In the genomic region with DNA sequence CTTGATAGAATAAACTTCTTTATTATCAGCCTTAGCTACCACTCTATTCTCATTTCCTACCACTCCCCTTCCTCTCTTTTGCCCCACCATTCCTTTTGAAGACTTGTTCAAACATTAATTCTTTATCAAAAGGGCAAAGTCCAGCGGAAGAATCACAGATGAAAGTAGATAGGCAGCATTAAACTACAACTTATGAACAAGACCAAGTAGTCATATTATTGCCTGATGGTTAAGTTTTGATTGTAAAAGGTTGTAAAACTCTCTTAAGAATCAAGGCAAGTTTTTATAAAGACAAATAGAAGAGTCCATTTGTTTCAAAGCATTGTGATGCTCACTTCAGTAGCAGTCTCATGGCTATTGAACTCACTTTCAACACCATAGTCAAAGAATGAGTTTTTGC, we compare ENCODE assay signal across 30 cellular contexts. TPM values are rescaled to one million over a fixed set of nuclear protein-coding genes. Genes with fewer than 3 reads are reported as not detected.
A peak's percentile ranks its signal among the peaks of the same experiment; 100 is the strongest.
DNase-seq lines count a peak whose midpoint lies in the region; ATAC-seq, FAIRE-seq and TF ChIP-seq lines count a peak whose summit lies in the region.
"Had no signal": no experiment of that assay in that cellular context is flagged by ENCODE, and none has a peak within 500 bp of the region (broad histone marks: within the 10 kb centered on the region; RNA-seq: fewer than 3 reads in every experiment).

No MANE protein-coding gene starts in this region.

- H3K4me1 Mint-ChIP-seq in Calu3 (ENCODE audit: low read depth, unreplicated experiment): peaks cover 61% of the 10 kb centered on the region
- H3K4me1 Mint-ChIP-seq: CD4-positive, alpha-beta memory T cell had no signal

- no peaks in the 10 kb centered on the region for H3K36me3 Mint-ChIP-seq in Calu3 (ENCODE audit: insufficient read depth, unreplicated experiment)
- H3K36me3 Mint-ChIP-seq: CD4-positive, alpha-beta memory T cell had no signal

- H3K4me3 ChIP-seq in HepG2 (replicated peaks in 1 of 3; ENCODE audit: insufficient read depth in 1 of 3, low read depth in 2 of 3, low read length in 3 of 3): no peak overlapping the region
- H3K4me3 ChIP-seq in small intestine (ENCODE audit: low read depth in 1 of 2, low read length in 2 of 2): no peak overlapping the region
- H3K4me3 ChIP-seq in SK-N-SH (ENCODE audit: low read depth in 2 of 2, low read length in 1 of 2): no peak overlapping the region
- H3K4me3 ChIP-seq: GM12878, MG63, SJSA1 had no signal

- TF ChIP-seq POLR2A in HepG2 (IDR thresholded peaks at IDR 0.05; ENCODE audit: insufficient read depth in 1 of 2, low read depth in 2 of 2, low read length in 2 of 2): no peak

- H3K27ac ChIP-seq in HepG2 (ENCODE audit: extremely low read length, insufficient read depth, low read length): peak overlapping the region; percentile 75
- no peak overlapping the region for H3K27ac ChIP-seq in small intestine (ENCODE audit: low read depth in 1 of 2, low read length in 1 of 2)
- no peak overlapping the region for H3K27ac ChIP-seq in SK-N-SH (ENCODE audit: low read depth in 2 of 2, low read length in 1 of 2)
- H3K27ac ChIP-seq: HL-60, SJSA1 had no signal

- H3K9ac ChIP-seq in HepG2 (ENCODE audit: insufficient read depth, low read depth, low read length): no peak overlapping the region; the same call in 1 of the 2 replicates
- no peak overlapping the region for H3K9ac ChIP-seq in SK-N-SH

- H3K9me2 ChIP-seq in SK-N-SH: no peaks in the 10 kb centered on the region

- BruUV-seq in Calu3 (replicated peaks; lab: Mats Ljungman, UMichigan) (no TSS peak), HepG2 (replicated peaks; lab: Mats Ljungman, UMichigan) (no TSS peak)

- no peak for TF ChIP-seq RAD21 in HepG2 (CRISPR knock-in tag; IDR thresholded peaks at IDR 0.05)
- TF ChIP-seq RAD21 in SK-N-SH (IDR thresholded peaks at IDR 0.05; ENCODE audit: low read length): no peak

- peaks cover 2% of the 10 kb centered on the region for H3K9me3 Mint-ChIP-seq in Calu3 (ENCODE audit: low read depth, unreplicated experiment)
- H3K9me3 Mint-ChIP-seq: CD4-positive, alpha-beta memory T cell had no signal

- in situ Hi-C loops in HepG2 (cut with HindIII; ENCODE audit: extremely low pct_ligation_motif_present, low pct_unique_long_range_greater_than_20kb): no loop called here

- H3K27ac Mint-ChIP-seq in Calu3 (ENCODE audit: unreplicated experiment): peak overlapping the region; percentile 70

- H3K4me1 ChIP-seq in HepG2 (ENCODE audit: insufficient read depth, low read length): peaks cover 59% of the 10 kb centered on the region
- H3K4me1 ChIP-seq in small intestine (ENCODE audit: control insufficient read depth in 2 of 2, insufficient read depth in 1 of 2, low read depth in 1 of 2, low read length in 1 of 2): peaks cover 0 to 4% of the 10 kb centered on the region in 2 donors
- H3K4me1 ChIP-seq in SK-N-SH (ENCODE audit: control insufficient read depth in 1 of 2, insufficient read depth in 2 of 2, low read depth in 1 of 2, low read length in 1 of 2): peaks cover 0 to 2% of the 10 kb centered on the region in 2 experiments; a peak in 2 of 4 replicates
- H3K4me1 ChIP-seq: SJSA1 had no signal

- no peak overlapping the region for H3K4me3 Mint-ChIP-seq in Calu3 (ENCODE audit: low read depth, unreplicated experiment)
- H3K4me3 Mint-ChIP-seq: CD4-positive, alpha-beta memory T cell had no signal

- no peaks in the 10 kb centered on the region for H3K27me3 Mint-ChIP-seq in Calu3 (ENCODE audit: unreplicated experiment)
- H3K27me3 Mint-ChIP-seq: CD4-positive, alpha-beta memory T cell had no signal

- TF ChIP-seq CTCF in Calu3 (IDR thresholded peaks at IDR 0.05; ENCODE audit: unreplicated experiment): no peak
- no peak for TF ChIP-seq CTCF in HepG2 (CRISPR knock-in tag; IDR thresholded peaks at IDR 0.05)
- no peak for TF ChIP-seq CTCF in SK-N-SH (IDR thresholded peaks at IDR 0.05)

- no peaks in the 10 kb centered on the region for H3K9me3 ChIP-seq in HepG2 (ENCODE audit: low read length)
- no peaks in the 10 kb centered on the region for H3K9me3 ChIP-seq in small intestine (ENCODE audit: control insufficient read depth, low read depth)
- H3K9me3 ChIP-seq in SK-N-SH: no peaks in the 10 kb centered on the region
- H3K9me3 ChIP-seq: MG63, SJSA1 had no signal

- POLR2A ChIA-PET in HepG2 (lab: Yijun Ruan, JAX): interaction anchor here (0.8 to 2.1 kb wide), 5 partner anchors 9 to 325 kb away, joined by 3 to 9 read pairs (median 3); a partner anchor contains a TSS
- POLR2A ChIA-PET in SK-N-SH (lab: Yijun Ruan, JAX): no interaction called here

- FAIRE-seq in HepG2 (lab: Jason Lieb, UNC): peak; percentile 53
- peak; percentile 77 for FAIRE-seq in small intestine (lab: Jason Lieb, UNC)
- FAIRE-seq: GM12878, H1 had no signal

- DNase-seq in Calu3: no peak
- peak; percentile 22 for DNase-seq in SW480 (ENCODE audit: low spot score)
- DNase-seq in HepG2 (ENCODE audit: low spot score): peak; percentile 94
- DNase-seq in small intestine: peak; percentile 85
- DNase-seq in SK-N-SH: no peak
- no peak for DNase-seq in stimulated activated CD4-positive, alpha-beta T cell treated with anti-CD3 and anti-CD28 coated beads, Interleukin-15, amount 100 ng/mL, for 24 hours
- no peak for DNase-seq in stimulated activated naive CD4-positive, alpha-beta T cell treated with Interleukin-2 at 50 U/mL for 16 hours (lab: John Stamatoyannopoulos, UW)
- DNase-seq: C1 segment of cervical spinal cord; CD4-positive, alpha-beta memory T cell; COR-L47; DMS 273 treated with DMSO at 0.1 percent for 48 hours; DMS79; EL; GDM1; HCEC 1CT; KBM-7; MG63; NCI-H1105 treated with DMSO at 0.1 percent for 48 hours; NCI-H146; NCI-H1930; NCI-H446; NCI-H524 treated with DMSO at 0.1 percent for 48 hours; NCI-H82; NK-92 treated with Interleukin-12 subunit alpha and Interleukin-12 subunit beta, amount 100 ng/mL, for 24 hours; Right ventricle myocardium superior; RPMI8226 had no signal

- intact Hi-C loops in Calu3 (cut with micrococcal nuclease; ENCODE audit: unreplicated experiment): no loop called here
- intact Hi-C loops in HepG2 (cut with micrococcal nuclease; ENCODE audit: unreplicated experiment): no loop called here

- H3K36me3 ChIP-seq in HepG2 (replicated peaks in 1 of 2; ENCODE audit: control insufficient read depth in 1 of 2, insufficient read depth in 2 of 2, low read length in 2 of 2): no peaks in the 10 kb centered on the region
- no peaks in the 10 kb centered on the region for H3K36me3 ChIP-seq in small intestine (ENCODE audit: control insufficient read depth in 2 of 2, insufficient read depth in 2 of 2, low read length in 2 of 2)
- H3K36me3 ChIP-seq in SK-N-SH (replicated peaks in 1 of 2; ENCODE audit: control insufficient read depth in 1 of 2, insufficient read depth in 2 of 2, low read length in 1 of 2): no peaks in the 10 kb centered on the region
- H3K36me3 ChIP-seq: MG63, SJSA1 had no signal

- CTCF ChIA-PET in Calu3 (lab: Charles Lee): no interaction called here
- CTCF ChIA-PET in HepG2 (lab: Yijun Ruan, JAX; ENCODE audit: low intra/inter-chr PET ratio, low total read pairs): no interaction called here
- CTCF ChIA-PET in SK-N-SH (lab: Yijun Ruan, JAX): interaction anchor here (0.9 to 1.6 kb wide), 2 partner anchors 11 to 90 kb away, joined by 3 to 4 read pairs; no protein-coding TSS in a partner anchor

- ATAC-seq in HepG2: peak; percentile 67
- ATAC-seq: GM12878 had no signal

- WGBS in HepG2 (ENCODE audit: low lambda C conversion rate): 30% methylated on average over 1 of the region's 1 CpG
- 4 to 67% (median 30%) methylated on average over 1 of the region's 1 CpG for WGBS in small intestine, 3 donors
- 97% methylated on average over 1 of the region's 1 CpG for WGBS in SK-N-SH (ENCODE audit: low lambda C conversion rate)

- H2AFZ ChIP-seq in HepG2 (ENCODE audit: low read length) (no peak overlapping the region), SK-N-SH (ENCODE audit: low read depth) (no peak overlapping the region)

- peak overlapping the region; percentile 48 for H3K4me2 ChIP-seq in HepG2 (ENCODE audit: low read depth, low read length)
- no peak overlapping the region for H3K4me2 ChIP-seq in SK-N-SH

- no peaks in the 10 kb centered on the region for H3F3A ChIP-seq in SK-N-SH (replicated peaks; ENCODE audit: insufficient read depth)

- H3K27me3 ChIP-seq in HepG2 (ENCODE audit: control insufficient read depth in 1 of 2, insufficient read depth in 2 of 2, low read length in 2 of 2): no peaks in the 10 kb centered on the region
- H3K27me3 ChIP-seq in small intestine (ENCODE audit: control insufficient read depth in 2 of 2, insufficient read depth in 2 of 2, low read length in 2 of 2): no peaks in the 10 kb centered on the region
- H3K27me3 ChIP-seq in SK-N-SH (ENCODE audit: insufficient read depth): no peaks in the 10 kb centered on the region
- H3K27me3 ChIP-seq: MG63, SJSA1 had no signal

- H3K79me2 ChIP-seq in HepG2 (ENCODE audit: insufficient read depth, low read length): no peaks in the 10 kb centered on the region
- H3K79me2 ChIP-seq in SK-N-SH (ENCODE audit: insufficient read depth): no peaks in the 10 kb centered on the region

- peak in 1 of 2 experiments; percentile 88; a peak in 2 of 4 replicates for TF ChIP-seq EP300 in HepG2 (IDR thresholded peaks at IDR 0.05; ENCODE audit: low read depth in 2 of 2, low read length in 2 of 2)
- peak; percentile 77; the same call in 1 of the 2 replicates for TF ChIP-seq EP300 in HepG2 (CRISPR knock-in tag; IDR thresholded peaks at IDR 0.05; ENCODE audit: borderline replicate concordance)
- no peak for TF ChIP-seq EP300 in SK-N-SH (IDR thresholded peaks at IDR 0.05; ENCODE audit: borderline replicate concordance in 1 of 2, low read depth in 1 of 2, low read length in 1 of 2)

- H4K20me1 ChIP-seq in HepG2 (ENCODE audit: insufficient read depth, low read length): no peaks in the 10 kb centered on the region
- H4K20me1 ChIP-seq in SK-N-SH (ENCODE audit: insufficient read depth): no peaks in the 10 kb centered on the region

RNA-seq across cellular contexts. Expression of a gene that starts 22.4 kb away (rescaled TPM):
- total RNA-seq in Calu3 (2022) (103 and 105 TPM in 2 replicates), HepG2 (2016; rRNA removed; fragmentation: Illumina TruSeq; extraction: Trizol) (68.1 and 82.2 TPM in 2 replicates)
- 25.9 and 27.4 TPM in 2 replicates for total RNA-seq in HepG2 (2016; cell fraction: cytosol; rRNA removed; fragmentation: Illumina TruSeq; extraction: Trizol; ENCODE audit: low read depth)
- total RNA-seq in HepG2 (2016; cell fraction: insoluble cytoplasmic fraction; rRNA removed; fragmentation: Illumina TruSeq; extraction: Trizol): 66.0 and 82.3 TPM in 2 replicates
- 67.6 and 68.8 TPM in 2 replicates for total RNA-seq in HepG2 (2016; cell fraction: membrane; rRNA removed; fragmentation: Illumina TruSeq; extraction: Trizol)
- 134 and 135 TPM in 2 replicates for total RNA-seq in HepG2 (2016; cell fraction: nucleus; rRNA removed; fragmentation: Illumina TruSeq; extraction: Trizol)
- polyA plus RNA-seq in HepG2 (2011; rRNA removed) (187 and 204 TPM in 2 replicates), small intestine (10 to 100 TPM in 2 of 3 donors, 1 to 10 TPM in 1; 6.0 to 77.5 (median 13.5) TPM), SK-N-SH (2012; rRNA removed) (48.3 and 58.9 TPM in 2 replicates)
- polyA plus RNA-seq in HepG2 (2011; cell fraction: cytosol; rRNA removed): 141 and 194 TPM in 2 replicates
- polyA plus RNA-seq in HepG2 (2011; cell fraction: nucleus; rRNA removed): 105 and 123 TPM in 2 replicates
- polyA plus RNA-seq in HepG2 (2012): 125 and 162 TPM in 2 replicates
- 8.6 and 9.7 TPM in 2 replicates for polyA plus RNA-seq in HepG2 (2016; cell fraction: cytosol; fragmentation: Illumina TruSeq; extraction: Trizol; ENCODE audit: low read depth)
- 68.0 and 70.0 TPM in 2 replicates for polyA plus RNA-seq in HepG2 (2016; cell fraction: insoluble cytoplasmic fraction; fragmentation: Illumina TruSeq; extraction: Trizol; ENCODE audit: low read depth)
- polyA plus RNA-seq in HepG2 (2016; cell fraction: membrane; fragmentation: Illumina TruSeq; extraction: Trizol; ENCODE audit: low read depth): 38.2 and 38.9 TPM in 2 replicates
- polyA plus RNA-seq in HepG2 (2016; cell fraction: nucleus; fragmentation: Illumina TruSeq; extraction: Trizol; ENCODE audit: insufficient read depth, low read depth): 134 and 138 TPM in 2 replicates
- polyA minus RNA-seq in HepG2 (2011; rRNA and poly(A)+ RNA removed; ENCODE audit: low replicate concordance): 24.1 and 399 TPM in 2 replicates
- 188 and 237 TPM in 2 replicates for polyA minus RNA-seq in HepG2 (2011; cell fraction: cytosol; rRNA and poly(A)+ RNA removed)
- polyA minus RNA-seq in HepG2 (2011; cell fraction: nucleus; rRNA and poly(A)+ RNA removed): 353 and 432 TPM in 2 replicates
- polyA plus RNA-seq in SK-N-SH (2012; cell fraction: cytosol; rRNA removed): 54.7 and 67.3 TPM in 2 replicates
- polyA plus RNA-seq in SK-N-SH (2012; cell fraction: nucleus; rRNA removed): 24.2 and 33.6 TPM in 2 replicates

Comparison
In these comparisons a context has a peak if more than half of its experiments do, and no peak if none do; other contexts are left out.
1. DNase-seq: peak in SW480 (single experiment), HepG2 (single experiment) and small intestine (single experiment); none in Calu3 (single experiment), SK-N-SH (single experiment), stimulated activated CD4-positive, alpha-beta T cell treated with anti-CD3 and anti-CD28 coated beads, Interleukin-15, amount 100 ng/mL, for 24 hours (single experiment) and stimulated activated naive CD4-positive, alpha-beta T cell treated with Interleukin-2 at 50 U/mL for 16 hours (single experiment).